Comparison of ENCODE assay signal across 8 cellular contexts in the genomic region with DNA sequence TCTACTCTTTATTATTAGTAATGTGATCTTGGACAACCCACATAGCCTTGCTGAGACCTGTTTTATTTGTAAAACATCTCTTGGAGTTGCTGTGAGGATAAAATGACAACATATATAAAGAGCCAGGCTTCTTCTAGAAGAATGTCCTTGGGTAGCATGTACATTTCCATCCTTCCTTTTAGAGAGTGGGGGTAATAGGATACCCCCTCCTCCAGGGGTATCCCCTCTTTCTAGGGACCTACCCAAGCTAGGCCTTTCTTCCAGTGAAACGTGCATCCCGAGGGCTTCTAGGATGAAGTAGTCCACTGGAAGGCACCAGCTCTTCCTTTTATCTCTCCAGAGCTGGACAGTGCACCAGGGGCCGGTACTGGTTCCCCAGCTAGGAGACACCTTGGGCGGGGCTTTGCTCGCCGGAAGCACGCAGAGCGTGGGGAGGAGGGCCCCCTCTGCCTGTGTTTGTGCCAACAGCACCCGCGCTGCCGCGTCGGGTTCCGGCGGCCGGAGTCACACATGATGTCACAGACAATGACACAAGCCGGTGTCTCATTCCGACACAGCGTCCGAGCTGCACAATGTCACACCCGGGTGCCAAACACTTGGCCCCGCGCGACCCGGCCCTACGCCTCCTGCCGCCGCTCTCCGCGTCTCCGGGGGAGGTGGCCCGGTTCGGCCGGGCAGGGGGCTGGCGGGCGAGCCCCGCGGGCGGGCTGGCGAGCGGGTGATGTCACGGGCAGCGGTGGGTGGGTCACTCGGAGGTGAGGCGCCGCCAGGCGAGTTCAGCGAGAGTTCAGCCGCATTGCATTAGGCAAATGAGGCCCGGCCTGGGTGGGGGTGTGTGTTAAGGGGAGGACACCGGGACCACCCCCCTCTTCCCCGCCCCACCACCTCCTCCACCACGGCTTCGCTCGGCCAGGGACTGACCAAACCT. TPM values are rescaled to one million over a fixed set of nuclear protein-coding genes. Genes with fewer than 3 reads are reported as not detected.
DNase-seq lines count a peak whose midpoint lies in the region; ATAC-seq and TF ChIP-seq lines count a peak whose summit lies in the region.

No MANE protein-coding gene starts in this region.

- CTCF ChIA-PET in activated CD4-positive, alpha-beta memory T cell treated with anti-CD3 and anti-CD28 coated beads, Interleukin-2, amount 10 ng/mL, durations not matched to agents 7 days and 5 days (lab: Charles Lee), result interaction anchor here (0.7 to 3.0 kb wide), 13 partner anchors 14 to 122 kb away, joined by 3 to 13 read pairs (median 6); a partner anchor contains a TSS

- peak; percentile 62 for ATAC-seq in HG02763 (IDR thresholded peaks at IDR 0.05; ENCODE audit: unreplicated experiment)

- no peaks in the 10 kb centered on the region for H3K9me3 Mint-ChIP-seq in activated CD4-positive, alpha-beta memory T cell treated with anti-CD3 and anti-CD28 coated beads, Interleukin-2, amount 10 ng/mL, durations not matched to agents 7 days and 5 days

- POLR2A ChIA-PET in activated CD4-positive, alpha-beta memory T cell treated with anti-CD3 and anti-CD28 coated beads, Interleukin-2, amount 10 ng/mL, durations not matched to agents 7 days and 5 days (lab: Charles Lee), result interaction anchor here (0.7 to 4.3 kb wide), 11 partner anchors 10 to 202 kb away, joined by 3 to 36 read pairs (median 5); a partner anchor contains a TSS

- peak overlapping the region; percentile 84 for H3K27ac Mint-ChIP-seq in activated CD4-positive, alpha-beta memory T cell treated with anti-CD3 and anti-CD28 coated beads, Interleukin-2, amount 10 ng/mL, durations not matched to agents 7 days and 5 days

- DNase-seq in NCI-H2227 treated with DMSO at 0.1 percent for 48 hours (lab: John Stamatoyannopoulos, UW) (peak; percentile 74), ecto neural progenitor cell (ENCODE audit: low spot score) (peak; percentile 84), lung microvascular endothelial cell (ENCODE audit: low read depth in 2 of 2) (peak; percentile 82 to 96), KG1 (lab: John Stamatoyannopoulos, UW) (no peak)
- DNase-seq in activated CD4-positive, alpha-beta memory T cell treated with anti-CD3 and anti-CD28 coated beads, Interleukin-2, amount 10 ng/mL, durations not matched to agents 7 days and 5 days, result peak; percentile 91
- DNase-seq in stimulated activated CD8-positive, alpha-beta memory T cell treated with anti-CD3 and anti-CD28 coated beads, Interleukin-12 subunit alpha, Interleukin-12 subunit beta, amount 100 ng/mL, for 1 hour (ENCODE audit: low read depth), result peak; percentile 80

- peak; percentile 24; the same call in 1 of the 2 replicates for TF ChIP-seq CTCF in GM12874 (IDR thresholded peaks at IDR 0.05; ENCODE audit: insufficient read depth, low read depth, low read length)

- H3K27me3 Mint-ChIP-seq in activated CD4-positive, alpha-beta memory T cell treated with anti-CD3 and anti-CD28 coated beads, Interleukin-2, amount 10 ng/mL, durations not matched to agents 7 days and 5 days, result no peaks in the 10 kb centered on the region

- H3K36me3 Mint-ChIP-seq in activated CD4-positive, alpha-beta memory T cell treated with anti-CD3 and anti-CD28 coated beads, Interleukin-2, amount 10 ng/mL, durations not matched to agents 7 days and 5 days (ENCODE audit: low read depth), result peaks cover 60% of the 10 kb centered on the region

- H3K4me3 Mint-ChIP-seq in activated CD4-positive, alpha-beta memory T cell treated with anti-CD3 and anti-CD28 coated beads, Interleukin-2, amount 10 ng/mL, durations not matched to agents 7 days and 5 days, result peak overlapping the region; percentile 65

- peaks cover 84% of the 10 kb centered on the region for H3K4me1 Mint-ChIP-seq in activated CD4-positive, alpha-beta memory T cell treated with anti-CD3 and anti-CD28 coated beads, Interleukin-2, amount 10 ng/mL, durations not matched to agents 7 days and 5 days

RNA-seq across cellular contexts. Expression of a gene that starts 23.4 kb away (rescaled TPM):
- total RNA-seq in activated CD4-positive, alpha-beta memory T cell treated with anti-CD3 and anti-CD28 coated beads, Interleukin-2, amount 10 ng/mL, durations not matched to agents 7 days and 5 days, result not detected
- 2.2 and 3.0 TPM in 2 replicates for total RNA-seq in lung microvascular endothelial cell

RNA-seq across cellular contexts. Expression of a gene that starts 32.2 kb away (rescaled TPM):
- 10 to 100 TPM; 65.2 to 65.5 TPM for total RNA-seq in activated CD4-positive, alpha-beta memory T cell treated with anti-CD3 and anti-CD28 coated beads, Interleukin-2, amount 10 ng/mL, durations not matched to agents 7 days and 5 days
- total RNA-seq in lung microvascular endothelial cell, result 5.4 and 6.0 TPM in 2 replicates

RNA-seq across cellular contexts. Expression of a gene that starts 53.5 kb away (rescaled TPM):
- 10 to 100 TPM; 67.5 to 69.9 TPM for total RNA-seq in activated CD4-positive, alpha-beta memory T cell treated with anti-CD3 and anti-CD28 coated beads, Interleukin-2, amount 10 ng/mL, durations not matched to agents 7 days and 5 days
- 3.8 and 8.3 TPM in 2 replicates for total RNA-seq in lung microvascular endothelial cell
